24 cellular contexts compared by ENCODE assay signal in the genomic region with DNA sequence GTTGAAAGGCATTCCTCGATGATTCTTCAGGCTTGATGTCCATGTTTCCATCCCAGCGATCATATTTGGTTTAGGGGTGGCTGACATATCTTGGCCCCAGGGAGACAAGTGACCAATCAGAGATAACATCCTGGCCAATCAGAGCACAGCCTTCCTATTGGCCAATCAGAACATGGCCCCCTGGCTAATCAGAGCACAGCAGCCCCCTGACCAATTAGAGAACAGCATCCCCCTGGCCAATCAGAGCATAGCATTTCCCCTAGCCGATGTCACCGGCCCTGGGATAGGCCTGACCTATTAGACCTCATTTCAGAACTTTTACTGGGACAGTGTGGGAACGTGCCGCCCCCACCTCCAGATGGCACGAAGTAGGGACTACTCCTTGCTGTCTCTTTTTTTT.
"Had no signal": no experiment of that assay in that cellular context is flagged by ENCODE, and none has a peak within 500 bp of the region (broad histone marks: within the 10 kb centered on the region; RNA-seq: fewer than 3 reads in every experiment).

No MANE protein-coding gene starts in this region.

- H3K4me3 ChIP-seq: breast epithelium, esophagus muscularis mucosa, gastrocnemius medialis, right lobe of liver, skin epidermis, stomach, suprapubic skin, uterus had no signal

- H3K4me1 ChIP-seq: breast epithelium, esophagus muscularis mucosa, parathyroid adenoma, right lobe of liver, suprapubic skin, uterus had no signal

- H3K79me2 ChIP-seq: parathyroid adenoma had no signal

- H3K36me3 ChIP-seq: breast epithelium, esophagus muscularis mucosa, gastrocnemius medialis, right lobe of liver, stomach, suprapubic skin, uterus had no signal

- H3K9ac ChIP-seq: parathyroid adenoma had no signal

- H3K9me3 ChIP-seq: breast epithelium, esophagus muscularis mucosa, gastrocnemius medialis, right lobe of liver, stomach, suprapubic skin, uterus had no signal

- H3K27ac ChIP-seq: breast epithelium, esophagus muscularis mucosa, parathyroid adenoma, right lobe of liver, skin epidermis, stomach, suprapubic skin, uterus had no signal

- DNase-seq: activated CD4-positive, alpha-beta T cell treated with anti-CD3 and anti-CD28 coated beads for 36 hours; activated CD4-positive, alpha-beta T cell treated with anti-CD3 and anti-CD28 coated beads, Interleukin-2, amount 50 U/mL, for 48 hours; activated naive CD4-positive, alpha-beta T cell treated with anti-CD3 and anti-CD28 coated beads for 36 hours; activated naive CD8-positive, alpha-beta T cell treated with anti-CD3 and anti-CD28 coated beads, Interleukin-2, amount 10 ng/mL, durations not matched to agents 7 days and 5 days; activated T-cell treated with anti-CD3 and anti-CD28 coated beads, Interleukin-2, amount 50 U/mL, for 48 hours; amniotic stem cell; effector memory CD4-positive, alpha-beta T cell; gastrocnemius medialis; hypothalamus; islet precursor cell; left cardiac atrium; right lobe of liver; stomach; T-helper 9 cell; trophoblast cell; uterus had no signal

- FAIRE-seq: colon, endothelial cell of umbilical vein had no signal

- ATAC-seq: activated CD4-positive, alpha-beta T cell treated with anti-CD3 and anti-CD28 coated beads for 36 hours; gastrocnemius medialis; left cardiac atrium; right lobe of liver; stimulated activated memory B cell treated with anti-CD40 and anti-IgM and Interleukin-4, amounts not matched to agents 10 μg/mL and 1 μg/mL and 100 μg/mL, for 72 hours had no signal

- H2AFZ ChIP-seq: parathyroid adenoma had no signal

- H3K27me3 ChIP-seq: gastrocnemius medialis, right lobe of liver had no signal
